Comparison of ENCODE assay signal across 40 cellular contexts in the genomic region with DNA sequence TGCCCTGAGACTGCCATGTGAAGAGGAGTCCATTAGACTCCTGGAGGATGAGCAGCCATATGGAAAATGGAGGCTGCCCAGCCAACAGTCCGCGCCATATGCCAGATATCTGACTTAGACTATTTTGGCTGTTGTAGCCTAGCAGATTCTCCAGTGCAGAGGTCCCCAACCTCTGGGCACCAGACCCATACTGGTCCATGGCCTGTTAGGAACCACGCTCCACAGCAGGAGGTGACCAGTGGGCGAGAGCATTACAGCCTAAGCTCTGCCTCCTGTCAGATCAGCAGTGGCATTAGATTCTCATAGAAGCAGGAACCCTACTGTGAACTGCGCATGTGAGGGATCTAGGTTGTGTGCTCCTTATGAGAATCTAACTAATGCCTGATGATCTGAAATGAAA.
"Had no signal": no experiment of that assay in that cellular context is flagged by ENCODE, and none has a peak within 500 bp of the region (broad histone marks: within the 10 kb centered on the region; RNA-seq: fewer than 3 reads in every experiment).

No MANE protein-coding gene starts in this region.

- H3K4me1 ChIP-seq: adrenal gland, ascending aorta, body of pancreas, breast epithelium had no signal

- FAIRE-seq: astrocyte, bronchial epithelial cell had no signal

- H3K27ac Mint-ChIP-seq: activated naive CD4-positive, alpha-beta T cell treated with anti-CD3 and anti-CD28 coated beads for 36 hours; activated naive CD4-positive, alpha-beta T cell treated with anti-CD3 and anti-CD28 coated beads, Interleukin-2, amount 10 ng/mL, durations not matched to agents 7 days and 5 days; activated naive CD4-positive, alpha-beta T cell treated with anti-CD3 and anti-CD28 coated beads, Interleukin-2, amount 50 U/mL, for 24 hours; activated naive CD4-positive, alpha-beta T cell treated with anti-CD3 and anti-CD28 coated beads, Interleukin-2, amount 50 U/mL, for 72 hours; activated naive CD8-positive, alpha-beta T cell; activated naive CD8-positive, alpha-beta T cell treated with anti-CD3 and anti-CD28 coated beads for 36 hours; activated naive CD8-positive, alpha-beta T cell treated with anti-CD3 and anti-CD28 coated beads, Interleukin-2, amount 10 ng/mL, durations not matched to agents 7 days and 5 days; activated naive CD8-positive, alpha-beta T cell treated with anti-CD3 and anti-CD28 coated beads, Interleukin-2, amount 50 U/mL, for 24 hours; activated T-cell treated with anti-CD3 and anti-CD28 coated beads, Interleukin-2, amount 50 U/mL, for 24 hours; activated T-cell treated with anti-CD3 and anti-CD28 coated beads, Interleukin-2, amount 50 U/mL, for 72 hours; activated T-helper 1 cell treated with anti-CD3 and anti-CD28 coated beads, Interleukin-12 subunit alpha, Interleukin-12 subunit beta, Interleukin-2, Interleukin-4 antibody, amounts not matched to agents 30 ng/mL and 10 ng/mL and 1 ng/mL, durations not matched to agents 14 hours and 24 hours and 36 hours; activated T-helper 17 cell treated with anti-CD3 and anti-CD28 coated beads, Interleukin-2, amount 50 U/mL, for 72 hours; activated T-helper 2 cell treated with anti-CD3 and anti-CD28 coated beads, Interferon-gamma antibody, Interleukin-2, Interleukin-4, amounts not matched to agents 10 μg/mL and 5 μg/mL and 100 μg/mL, durations not matched to agents 14 hours and 24 hours and 36 hours; brain had no signal

- H3K27me3 ChIP-seq: adrenal gland, ascending aorta, body of pancreas, brain microvascular endothelial cell, breast epithelium, cardiac muscle cell had no signal

- H3K4me3 ChIP-seq: adrenal gland, ascending aorta, body of pancreas, breast epithelium, cardiac muscle cell had no signal

- H3K36me3 Mint-ChIP-seq: activated naive CD4-positive, alpha-beta T cell treated with anti-CD3 and anti-CD28 coated beads, Interleukin-2, amount 10 ng/mL, durations not matched to agents 7 days and 5 days; activated naive CD4-positive, alpha-beta T cell treated with anti-CD3 and anti-CD28 coated beads, Interleukin-2, amount 50 U/mL, for 24 hours; activated naive CD4-positive, alpha-beta T cell treated with anti-CD3 and anti-CD28 coated beads, Interleukin-2, amount 50 U/mL, for 72 hours; activated naive CD8-positive, alpha-beta T cell; activated naive CD8-positive, alpha-beta T cell treated with anti-CD3 and anti-CD28 coated beads for 36 hours; activated naive CD8-positive, alpha-beta T cell treated with anti-CD3 and anti-CD28 coated beads, Interleukin-2, amount 10 ng/mL, durations not matched to agents 7 days and 5 days; brain had no signal

- H3K9me3 ChIP-seq: adrenal gland, ascending aorta, body of pancreas, breast epithelium had no signal

- H3K4me1 Mint-ChIP-seq: activated naive CD4-positive, alpha-beta T cell treated with anti-CD3 and anti-CD28 coated beads, Interleukin-2, amount 10 ng/mL, durations not matched to agents 7 days and 5 days; activated naive CD4-positive, alpha-beta T cell treated with anti-CD3 and anti-CD28 coated beads, Interleukin-2, amount 50 U/mL, for 24 hours; activated naive CD8-positive, alpha-beta T cell treated with anti-CD3 and anti-CD28 coated beads for 36 hours; activated naive CD8-positive, alpha-beta T cell treated with anti-CD3 and anti-CD28 coated beads, Interleukin-2, amount 10 ng/mL, durations not matched to agents 7 days and 5 days; activated naive CD8-positive, alpha-beta T cell treated with anti-CD3 and anti-CD28 coated beads, Interleukin-2, amount 50 U/mL, for 24 hours; activated T-helper 17 cell treated with anti-CD3 and anti-CD28 coated beads, Interleukin-2, amount 50 U/mL, for 72 hours; brain; central memory CD8-positive, alpha-beta T cell had no signal

- H3K36me3 ChIP-seq: adrenal gland, ascending aorta, brain microvascular endothelial cell, breast epithelium, cardiac muscle cell had no signal

- H3K27ac ChIP-seq: adrenal gland, ascending aorta, body of pancreas, brain microvascular endothelial cell, breast epithelium, cardiac muscle cell had no signal

- H3K4me3 Mint-ChIP-seq: activated naive CD4-positive, alpha-beta T cell treated with anti-CD3 and anti-CD28 coated beads for 36 hours; activated naive CD4-positive, alpha-beta T cell treated with anti-CD3 and anti-CD28 coated beads, Interleukin-2, amount 10 ng/mL, durations not matched to agents 7 days and 5 days; activated naive CD4-positive, alpha-beta T cell treated with anti-CD3 and anti-CD28 coated beads, Interleukin-2, amount 50 U/mL, for 24 hours; activated naive CD8-positive, alpha-beta T cell; activated naive CD8-positive, alpha-beta T cell treated with anti-CD3 and anti-CD28 coated beads for 36 hours; activated naive CD8-positive, alpha-beta T cell treated with anti-CD3 and anti-CD28 coated beads, Interleukin-2, amount 10 ng/mL, durations not matched to agents 7 days and 5 days; activated naive CD8-positive, alpha-beta T cell treated with anti-CD3 and anti-CD28 coated beads, Interleukin-2, amount 50 U/mL, for 24 hours; activated T-cell treated with anti-CD3 and anti-CD28 coated beads, Interleukin-2, amount 50 U/mL, for 24 hours; activated T-cell treated with anti-CD3 and anti-CD28 coated beads, Interleukin-2, amount 50 U/mL, for 4 hours; activated T-cell treated with anti-CD3 and anti-CD28 coated beads, Interleukin-2, amount 50 U/mL, for 72 hours; activated T-helper 1 cell treated with anti-CD3 and anti-CD28 coated beads, Interleukin-12 subunit alpha, Interleukin-12 subunit beta, Interleukin-2, Interleukin-4 antibody, amounts not matched to agents 30 ng/mL and 10 ng/mL and 1 ng/mL, durations not matched to agents 14 hours and 24 hours and 36 hours; activated T-helper 17 cell treated with anti-CD3 and anti-CD28 coated beads, Interleukin-2, amount 50 U/mL, for 72 hours; brain; central memory CD8-positive, alpha-beta T cell had no signal

- H3K9me3 Mint-ChIP-seq: activated naive CD8-positive, alpha-beta T cell treated with anti-CD3 and anti-CD28 coated beads, Interleukin-2, amount 10 ng/mL, durations not matched to agents 7 days and 5 days; activated T-helper 17 cell treated with anti-CD3 and anti-CD28 coated beads, Interleukin-2, amount 50 U/mL, for 72 hours; activated T-helper 2 cell treated with anti-CD3 and anti-CD28 coated beads, Interferon-gamma antibody, Interleukin-2, Interleukin-4, amounts not matched to agents 10 μg/mL and 5 μg/mL and 100 μg/mL, durations not matched to agents 14 hours and 24 hours and 36 hours had no signal

- H3K27me3 Mint-ChIP-seq: activated naive CD4-positive, alpha-beta T cell treated with anti-CD3 and anti-CD28 coated beads, Interleukin-2, amount 10 ng/mL, durations not matched to agents 7 days and 5 days; activated naive CD4-positive, alpha-beta T cell treated with anti-CD3 and anti-CD28 coated beads, Interleukin-2, amount 50 U/mL, for 24 hours; activated naive CD8-positive, alpha-beta T cell; activated naive CD8-positive, alpha-beta T cell treated with anti-CD3 and anti-CD28 coated beads for 36 hours; activated naive CD8-positive, alpha-beta T cell treated with anti-CD3 and anti-CD28 coated beads, Interleukin-2, amount 10 ng/mL, durations not matched to agents 7 days and 5 days; activated naive CD8-positive, alpha-beta T cell treated with anti-CD3 and anti-CD28 coated beads, Interleukin-2, amount 50 U/mL, for 24 hours; activated T-cell treated with anti-CD3 and anti-CD28 coated beads, Interleukin-2, amount 50 U/mL, for 24 hours; activated T-helper 17 cell treated with anti-CD3 and anti-CD28 coated beads, Interleukin-2, amount 50 U/mL, for 72 hours; central memory CD8-positive, alpha-beta T cell had no signal

- ATAC-seq: activated naive CD4-positive, alpha-beta T cell treated with anti-CD3 and anti-CD28 coated beads, Interleukin-2, amount 50 U/mL, for 72 hours; activated naive CD8-positive, alpha-beta T cell treated with anti-CD3 and anti-CD28 coated beads, Interleukin-2, amount 50 U/mL, for 24 hours; activated T-cell treated with anti-CD3 and anti-CD28 coated beads, Interleukin-2, amount 50 U/mL, for 4 hours; activated T-cell treated with anti-CD3 and anti-CD28 coated beads, Interleukin-2, amount 50 U/mL, for 72 hours; activated T-helper 17 cell treated with anti-CD3 and anti-CD28 coated beads, Interleukin-2, amount 50 U/mL, for 72 hours; body of pancreas had no signal

- DNase-seq: activated effector memory CD4-positive, alpha-beta T cell treated with anti-CD3 and anti-CD28 coated beads, Interleukin-2, amount 50 U/mL, for 16 hours; activated effector memory CD4-positive, alpha-beta T cell treated with Interleukin-2 at 50 U/mL for 16 hours; activated gamma-delta T cell; activated gamma-delta T cell treated with Interleukin-2 at 50 U/mL for 16 hours; activated naive CD4-positive, alpha-beta T cell; activated naive CD4-positive, alpha-beta T cell treated with anti-CD3 and anti-CD28 coated beads for 36 hours; activated naive CD4-positive, alpha-beta T cell treated with anti-CD3 and anti-CD28 coated beads, Interleukin-2, amount 10 ng/mL, durations not matched to agents 7 days and 5 days; activated naive CD4-positive, alpha-beta T cell treated with anti-CD3 and anti-CD28 coated beads, Interleukin-2, amount 50 U/mL, for 16 hours; activated naive CD4-positive, alpha-beta T cell treated with Interleukin-2 at 50 U/mL for 16 hours; activated naive CD8-positive, alpha-beta T cell treated with anti-CD3 and anti-CD28 coated beads for 36 hours; activated naive CD8-positive, alpha-beta T cell treated with anti-CD3 and anti-CD28 coated beads, Interleukin-2, amount 10 ng/mL, durations not matched to agents 7 days and 5 days; activated naive CD8-positive, alpha-beta T cell treated with anti-CD3 and anti-CD28 coated beads, Interleukin-2, amount 50 U/mL, for 24 hours; activated T-cell treated with anti-CD3 and anti-CD28 coated beads, Interleukin-2, amount 50 U/mL, for 1 hour; activated T-cell treated with anti-CD3 and anti-CD28 coated beads, Interleukin-2, amount 50 U/mL, for 24 hours; activated T-cell treated with anti-CD3 and anti-CD28 coated beads, Interleukin-2, amount 50 U/mL, for 4 hours; activated T-cell treated with anti-CD3 and anti-CD28 coated beads, Interleukin-2, amount 50 U/mL, for 48 hours; activated T-cell treated with anti-CD3 and anti-CD28 coated beads, Interleukin-2, amount 50 U/mL, for 72 hours; adrenal gland; amniotic stem cell; amygdala; anterior cingulate cortex; aorta; brain microvascular endothelial cell; caudate nucleus; central memory CD4-positive, alpha-beta T cell; cerebellar nuclear complex had no signal
